ENCODE assay signal across 25 cellular contexts in genomic region chrX:71615056-71615455, GRCh38. TPM values are rescaled to one million over a fixed set of nuclear protein-coding genes. Genes with fewer than 3 reads are reported as not detected.
DNase-seq lines count a peak whose midpoint lies in the region; ATAC-seq and TF ChIP-seq lines count a peak whose summit lies in the region.
"Had no signal": no experiment of that assay in that cellular context is flagged by ENCODE, and none has a peak within 500 bp of the region (broad histone marks: within the 10 kb centered on the region; RNA-seq: fewer than 3 reads in every experiment).

No MANE protein-coding gene starts in this region.

- POLR2A ChIA-PET in activated CD8-positive, alpha-beta T cell treated with anti-CD3 and anti-CD28 coated beads, Interleukin-2, amount 10 ng/mL, durations not matched to agents 7 days and 5 days (lab: Charles Lee), result interaction anchor here (1.1 to 1.3 kb wide), 4 partner anchors 8 to 81 kb away, joined by 3 to 5 read pairs (median 4); no protein-coding TSS in a partner anchor

- H3K27ac ChIP-seq in spleen (peak overlapping the region in 2 of 8 donors; percentile 71 to 81), uterus (no peak overlapping the region)
- H3K27ac ChIP-seq: adrenal gland, HL-60, SJCRH30, thyroid gland had no signal

- intact Hi-C loops in spleen (cut with DNase I; ENCODE audit: low total_unique reads), result no loop called here
- intact Hi-C loops in uterus (cut with DNase I; ENCODE audit: low total_unique reads), result no loop called here

- H3K36me3 ChIP-seq in spleen (peaks cover 0 to 54% (median 9%) of the 10 kb centered on the region in 6 donors), uterus (no peaks in the 10 kb centered on the region)
- H3K36me3 ChIP-seq: SJCRH30 had no signal

- H3K4me1 ChIP-seq in spleen (peaks cover 9 to 43% (median 34%) of the 10 kb centered on the region in 6 donors), uterus (no peaks in the 10 kb centered on the region)
- H3K4me1 ChIP-seq: adrenal gland, HAP-1, SJCRH30 had no signal

- H3K9me3 ChIP-seq in spleen (no peaks in the 10 kb centered on the region), uterus (no peaks in the 10 kb centered on the region)
- H3K9me3 ChIP-seq: adrenal gland, HAP-1, SJCRH30, thyroid gland had no signal

- no peaks in the 10 kb centered on the region for H3K9me3 Mint-ChIP-seq in stimulated activated naive CD8-positive, alpha-beta T cell treated with anti-CD3 and anti-CD28 coated beads, Interleukin-15, Interleukin-2, amounts not matched to agents 100 ng/mL and 50 ng/mL, for 24 hours
- H3K9me3 Mint-ChIP-seq in activated CD8-positive, alpha-beta T cell treated with anti-CD3 and anti-CD28 coated beads, Interleukin-2, amount 10 ng/mL, durations not matched to agents 7 days and 5 days (ENCODE audit: insufficient read depth), result no peaks in the 10 kb centered on the region

- H3K27me3 ChIP-seq in spleen (replicated peaks in 1 of 7) (no peaks in the 10 kb centered on the region), uterus (no peaks in the 10 kb centered on the region)
- H3K27me3 ChIP-seq: adrenal gland, SJCRH30, thyroid gland had no signal

- no peak for ATAC-seq in stimulated activated naive CD8-positive, alpha-beta T cell treated with anti-CD3 and anti-CD28 coated beads, Interleukin-15, Interleukin-2, amounts not matched to agents 100 U/mL and 50 U/mL, for 24 hours
- ATAC-seq in activated CD8-positive, alpha-beta T cell treated with anti-CD3 and anti-CD28 coated beads, Interleukin-2, amount 10 ng/mL, durations not matched to agents 7 days and 5 days, result no peak
- ATAC-seq: left colon had no signal

- WGBS in spleen, 5 donors, result 84 to 90% (median 88%) methylated on average over 3 to 4 of the region's 4 CpGs

- H3K27ac Mint-ChIP-seq in stimulated activated naive CD8-positive, alpha-beta T cell treated with anti-CD3 and anti-CD28 coated beads, Interleukin-15, Interleukin-2, amounts not matched to agents 100 ng/mL and 50 ng/mL, for 24 hours, result peak overlapping the region; percentile 98
- H3K27ac Mint-ChIP-seq in activated CD8-positive, alpha-beta T cell treated with anti-CD3 and anti-CD28 coated beads, Interleukin-2, amount 10 ng/mL, durations not matched to agents 7 days and 5 days, result peak overlapping the region; percentile 91
- H3K27ac Mint-ChIP-seq: brain had no signal

- TF ChIP-seq POLR2A in spleen (IDR thresholded peaks at IDR 0.05) (no peak), uterus (IDR thresholded peaks at IDR 0.05) (no peak)

- CTCF ChIA-PET in activated CD8-positive, alpha-beta T cell treated with anti-CD3 and anti-CD28 coated beads, Interleukin-2, amount 10 ng/mL, durations not matched to agents 7 days and 5 days (lab: Charles Lee), result interaction anchor here (1.0 to 6.8 kb wide), 3 partner anchors 8 to 66 kb away, joined by 3 to 56 read pairs (median 4); no protein-coding TSS in a partner anchor

- no peak for TF ChIP-seq CTCF in spleen (IDR thresholded peaks at IDR 0.05 in 8 of 11, conservative IDR thresholded peaks at IDR 0.05 in 3 of 11)
- no peak for TF ChIP-seq CTCF in uterus (IDR thresholded peaks at IDR 0.05)

- peak overlapping the region; percentile 89 for H3K4me3 Mint-ChIP-seq in stimulated activated naive CD8-positive, alpha-beta T cell treated with anti-CD3 and anti-CD28 coated beads, Interleukin-15, Interleukin-2, amounts not matched to agents 100 ng/mL and 50 ng/mL, for 24 hours
- peak overlapping the region; percentile 89 for H3K4me3 Mint-ChIP-seq in activated CD8-positive, alpha-beta T cell treated with anti-CD3 and anti-CD28 coated beads, Interleukin-2, amount 10 ng/mL, durations not matched to agents 7 days and 5 days
- H3K4me3 Mint-ChIP-seq: brain had no signal

- no peak overlapping the region for H3K4me3 ChIP-seq in spleen
- no peak overlapping the region for H3K4me3 ChIP-seq in uterus
- H3K4me3 ChIP-seq: adrenal gland, HAP-1, SJCRH30, smooth muscle cell, thyroid gland had no signal

- peaks cover 52% of the 10 kb centered on the region for H3K36me3 Mint-ChIP-seq in stimulated activated naive CD8-positive, alpha-beta T cell treated with anti-CD3 and anti-CD28 coated beads, Interleukin-15, Interleukin-2, amounts not matched to agents 100 ng/mL and 50 ng/mL, for 24 hours (ENCODE audit: low read depth)
- peaks cover 71% of the 10 kb centered on the region for H3K36me3 Mint-ChIP-seq in activated CD8-positive, alpha-beta T cell treated with anti-CD3 and anti-CD28 coated beads, Interleukin-2, amount 10 ng/mL, durations not matched to agents 7 days and 5 days (ENCODE audit: low read depth)

- DNase-seq in stimulated activated naive CD8-positive, alpha-beta T cell treated with anti-CD3 and anti-CD28 coated beads, Interleukin-15, Interleukin-2, amounts not matched to agents 100 U/mL and 50 U/mL, for 24 hours, result no peak
- no peak for DNase-seq in activated CD8-positive, alpha-beta T cell treated with anti-CD3 and anti-CD28 coated beads, Interleukin-2, amount 10 ng/mL, durations not matched to agents 7 days and 5 days
- DNase-seq in left kidney (ENCODE audit: low read depth, low spot score) (peak; percentile 7), spleen (no peak), uterus (no peak)
- DNase-seq in stimulated activated naive CD4-positive, alpha-beta T cell treated with Interleukin-2 at 50 U/mL for 16 hours (lab: John Stamatoyannopoulos, UW), result no peak
- DNase-seq: activated CD4-positive, alpha-beta T cell treated with anti-CD3 and anti-CD28 coated beads for 48 hours; adrenal gland; effector CD4-positive, alpha-beta T cell; foreskin fibroblast; mesendoderm; NCI-H1694; NCI-H526 treated with DMSO at 0.1 percent for 48 hours; SJCRH30; thyroid gland had no signal

- no peaks in the 10 kb centered on the region for H3K27me3 Mint-ChIP-seq in stimulated activated naive CD8-positive, alpha-beta T cell treated with anti-CD3 and anti-CD28 coated beads, Interleukin-15, Interleukin-2, amounts not matched to agents 100 ng/mL and 50 ng/mL, for 24 hours
- no peaks in the 10 kb centered on the region for H3K27me3 Mint-ChIP-seq in activated CD8-positive, alpha-beta T cell treated with anti-CD3 and anti-CD28 coated beads, Interleukin-2, amount 10 ng/mL, durations not matched to agents 7 days and 5 days (ENCODE audit: low read depth)
- H3K27me3 Mint-ChIP-seq: brain had no signal

- H3K4me1 Mint-ChIP-seq in stimulated activated naive CD8-positive, alpha-beta T cell treated with anti-CD3 and anti-CD28 coated beads, Interleukin-15, Interleukin-2, amounts not matched to agents 100 ng/mL and 50 ng/mL, for 24 hours (ENCODE audit: low read depth), result peaks cover 56% of the 10 kb centered on the region
- H3K4me1 Mint-ChIP-seq in activated CD8-positive, alpha-beta T cell treated with anti-CD3 and anti-CD28 coated beads, Interleukin-2, amount 10 ng/mL, durations not matched to agents 7 days and 5 days (ENCODE audit: low read depth), result peaks cover 62% of the 10 kb centered on the region
- H3K4me1 Mint-ChIP-seq: brain had no signal

RNA-seq across cellular contexts. Expression of gene CXCR3, which starts 3.3 kb away (rescaled TPM):
- 100 to 1,000 TPM; 141 to 145 TPM for total RNA-seq in activated CD8-positive, alpha-beta T cell treated with anti-CD3 and anti-CD28 coated beads, Interleukin-2, amount 10 ng/mL, durations not matched to agents 7 days and 5 days
- total RNA-seq in spleen, result 1 to 10 TPM; 5.6 to 9.4 (median 8.5) TPM
- polyA plus RNA-seq in spleen, result 10 to 100 TPM in 1 of 3 donors, 1 to 10 TPM in 2; 4.4 to 13.9 (median 6.4) TPM
- under 1 TPM in 1 of 4 donors, not detected in 3; 0.28 TPM for total RNA-seq in uterus
- total RNA-seq: LHCN-M2, myocyte, osteocyte, renal cortical epithelial cell, SJCRH30, smooth muscle cell had no signal

RNA-seq across cellular contexts. Expression of gene GCNA, which starts 36.8 kb away (rescaled TPM):
- total RNA-seq in activated CD8-positive, alpha-beta T cell treated with anti-CD3 and anti-CD28 coated beads, Interleukin-2, amount 10 ng/mL, durations not matched to agents 7 days and 5 days, result 1 to 10 TPM; 6.5 to 6.6 TPM
- total RNA-seq in spleen (10 to 100 TPM in 1 of 7 donors, 1 to 10 TPM in 6; 1.9 to 12.8 (median 4.4) TPM), uterus (1 to 10 TPM; 1.2 to 7.9 (median 2.5) TPM)
- 1 to 10 TPM; 1.8 to 2.4 (median 1.9) TPM for polyA plus RNA-seq in spleen

Comparison
In these comparisons a context has a peak if more than half of its experiments do, and no peak if none do; other contexts are left out.
1. RNA of gene CXCR3, which starts 3.3 kb away (total RNA-seq): 141 to 145 TPM in activated CD8-positive, alpha-beta T cell treated with anti-CD3 and anti-CD28 coated beads, Interleukin-2, amount 10 ng/mL, durations not matched to agents 7 days and 5 days; 5.6 to 9.4 TPM in spleen and 0.28 TPM in uterus; every median in the first group is over 10 times any median in the second.